11 cellular contexts compared by ENCODE assay signal in genomic region chr1:231684333-231685244, GRCh38. TPM values are rescaled to one million over a fixed set of nuclear protein-coding genes. Genes with fewer than 3 reads are reported as not detected.
DNase-seq lines count a peak whose midpoint lies in the region; ATAC-seq, FAIRE-seq and TF ChIP-seq lines count a peak whose summit lies in the region.
"Had no signal": no experiment of that assay in that cellular context is flagged by ENCODE, and none has a peak within 500 bp of the region (broad histone marks: within the 10 kb centered on the region; RNA-seq: fewer than 3 reads in every experiment).

No MANE protein-coding gene starts in this region.

- no peaks in the 10 kb centered on the region for H3K27me3 ChIP-seq in MG63
- H3K27me3 ChIP-seq in thyroid gland: no peaks in the 10 kb centered on the region
- no peaks in the 10 kb centered on the region for H3K27me3 ChIP-seq in upper lobe of right lung
- H3K27me3 ChIP-seq: dorsolateral prefrontal cortex, right lobe of liver had no signal

- H3K4me1 ChIP-seq in thyroid gland: peaks cover 0 to 8% of the 10 kb centered on the region in 2 donors
- H3K4me1 ChIP-seq in kidney (ENCODE audit: control insufficient read depth in 1 of 2, insufficient read depth in 1 of 2, low read depth in 1 of 2, low read length in 2 of 2): no peaks in the 10 kb centered on the region
- H3K4me1 ChIP-seq in upper lobe of right lung: no peaks in the 10 kb centered on the region
- H3K4me1 ChIP-seq: right lobe of liver had no signal

- H3K27ac ChIP-seq in thyroid gland (peak overlapping the region in 2 of 3 donors; percentile 60 to 68), kidney (ENCODE audit: low read depth in 2 of 2, low read length in 2 of 2) (no peak overlapping the region), upper lobe of right lung (no peak overlapping the region)
- H3K27ac ChIP-seq: HL-60, right lobe of liver had no signal

- H3K9me3 Mint-ChIP-seq in stimulated activated naive CD8-positive, alpha-beta T cell treated with anti-CD3 and anti-CD28 coated beads, Interleukin-15, amount 100 ng/mL, for 72 hours: peaks cover 12 to 19% of the 10 kb centered on the region in 2 donors

- peaks cover 13% of the 10 kb centered on the region for H3K9me3 ChIP-seq in MG63
- no peaks in the 10 kb centered on the region for H3K9me3 ChIP-seq in thyroid gland
- no peaks in the 10 kb centered on the region for H3K9me3 ChIP-seq in kidney (ENCODE audit: control insufficient read depth in 1 of 2, low read length in 2 of 2)
- no peaks in the 10 kb centered on the region for H3K9me3 ChIP-seq in upper lobe of right lung
- H3K9me3 ChIP-seq: right lobe of liver had no signal

- H3K27ac Mint-ChIP-seq in stimulated activated naive CD8-positive, alpha-beta T cell treated with anti-CD3 and anti-CD28 coated beads, Interleukin-15, amount 100 ng/mL, for 72 hours: no peak overlapping the region

- peak in 1 of 6 experiments; percentile 18 for TF ChIP-seq CTCF in thyroid gland (IDR thresholded peaks at IDR 0.05)
- no peak for TF ChIP-seq CTCF in kidney (IDR thresholded peaks at IDR 0.05; ENCODE audit: borderline replicate concordance, extremely low read depth, insufficient read depth)
- no peak for TF ChIP-seq CTCF in upper lobe of right lung (IDR thresholded peaks at IDR 0.05)

- 53 to 58% methylated on average over 14 to 15 of the region's 15 CpGs for WGBS in thyroid gland, 2 donors

- H3K9ac ChIP-seq in kidney (ENCODE audit: low read length in 2 of 2): no peak overlapping the region

- no peak for ATAC-seq in stimulated activated naive CD8-positive, alpha-beta T cell treated with anti-CD3 and anti-CD28 coated beads, Interleukin-15, amount 100 ng/mL, for 72 hours
- no peak for ATAC-seq in upper lobe of right lung
- ATAC-seq: naive thymus-derived CD8-positive, alpha-beta T cell had no signal

- H3K4me1 Mint-ChIP-seq in stimulated activated naive CD8-positive, alpha-beta T cell treated with anti-CD3 and anti-CD28 coated beads, Interleukin-15, amount 100 ng/mL, for 72 hours: peaks cover 7% of the 10 kb centered on the region

- H3K4me3 ChIP-seq in MG63: no peak overlapping the region
- no peak overlapping the region for H3K4me3 ChIP-seq in thyroid gland (replicated peaks in 1 of 3)
- H3K4me3 ChIP-seq in kidney (ENCODE audit: low read length in 2 of 2): no peak overlapping the region
- no peak overlapping the region for H3K4me3 ChIP-seq in upper lobe of right lung
- H3K4me3 ChIP-seq: dorsolateral prefrontal cortex, right lobe of liver had no signal

- intact Hi-C loops in thyroid gland (cut with DNase I): no loop called here
- intact Hi-C loops in kidney (cut with DNase I): no loop called here
- intact Hi-C loops in upper lobe of right lung (cut with DNase I): no loop called here

- no peaks in the 10 kb centered on the region for H3K27me3 Mint-ChIP-seq in stimulated activated naive CD8-positive, alpha-beta T cell treated with anti-CD3 and anti-CD28 coated beads, Interleukin-15, amount 100 ng/mL, for 72 hours
- H3K27me3 Mint-ChIP-seq: naive thymus-derived CD8-positive, alpha-beta T cell had no signal

- DNase-seq in MG63 (peak; percentile 30), NCI-H2196 (lab: John Stamatoyannopoulos, UW; ENCODE audit: unreplicated experiment) (peak; percentile 77), cerebellum (ENCODE audit: low spot score) (peak; percentile 31), thyroid gland (peak; percentile 83 to 91), kidney (no peak), upper lobe of right lung (no peak)
- no peak for DNase-seq in stimulated activated naive CD8-positive, alpha-beta T cell treated with anti-CD3 and anti-CD28 coated beads, Interleukin-15, amount 100 ng/mL, for 72 hours
- DNase-seq: naive thymus-derived CD8-positive, alpha-beta T cell; right lobe of liver had no signal

- TF ChIP-seq POLR2A in thyroid gland (IDR thresholded peaks at IDR 0.05): no peak

- no peaks in the 10 kb centered on the region for H3K36me3 ChIP-seq in MG63
- no peaks in the 10 kb centered on the region for H3K36me3 ChIP-seq in thyroid gland
- no peaks in the 10 kb centered on the region for H3K36me3 ChIP-seq in kidney (ENCODE audit: control insufficient read depth in 1 of 2, insufficient read depth in 2 of 2, low read length in 2 of 2)
- H3K36me3 ChIP-seq in upper lobe of right lung: no peaks in the 10 kb centered on the region
- H3K36me3 ChIP-seq: right lobe of liver had no signal

- no peak for FAIRE-seq in kidney (lab: Jason Lieb, UNC)

- no peak overlapping the region for H3K4me3 Mint-ChIP-seq in stimulated activated naive CD8-positive, alpha-beta T cell treated with anti-CD3 and anti-CD28 coated beads, Interleukin-15, amount 100 ng/mL, for 72 hours

RNA-seq across cellular contexts. Expression of gene DISC1, which starts 58.0 kb away (rescaled TPM):
- 2.8 and 3.5 TPM in 2 replicates for total RNA-seq in MG63 (2014; rRNA removed; shearing (Covaris generic); ENCODE audit: low replicate concordance)
- 25.5 TPM for total RNA-seq in cerebellum
- 10 to 100 TPM in 1 of 4 donors, 1 to 10 TPM in 3; 6.9 to 17.7 (median 9.8) TPM for total RNA-seq in thyroid gland
- 15.9 TPM for total RNA-seq in kidney
- polyA plus RNA-seq in kidney (ENCODE audit: insufficient read depth, low read depth, low replicate concordance): 0.80 TPM
- total RNA-seq in upper lobe of right lung: 9.5 TPM

Comparison
In these comparisons a context has a peak if more than half of its experiments do, and no peak if none do; other contexts are left out.
1. DNase-seq: peak in MG63 (single experiment), NCI-H2196 (single experiment), cerebellum (single experiment) and thyroid gland (2 of 2); none in kidney (single experiment), stimulated activated naive CD8-positive, alpha-beta T cell treated with anti-CD3 and anti-CD28 coated beads, Interleukin-15, amount 100 ng/mL, for 72 hours (0 of 2) and upper lobe of right lung (single experiment).
2. H3K27ac ChIP-seq: peak in thyroid gland (2 of 3); none in kidney (0 of 2) and upper lobe of right lung (single experiment).